17 cellular contexts compared by ENCODE assay signal in the genomic region with DNA sequence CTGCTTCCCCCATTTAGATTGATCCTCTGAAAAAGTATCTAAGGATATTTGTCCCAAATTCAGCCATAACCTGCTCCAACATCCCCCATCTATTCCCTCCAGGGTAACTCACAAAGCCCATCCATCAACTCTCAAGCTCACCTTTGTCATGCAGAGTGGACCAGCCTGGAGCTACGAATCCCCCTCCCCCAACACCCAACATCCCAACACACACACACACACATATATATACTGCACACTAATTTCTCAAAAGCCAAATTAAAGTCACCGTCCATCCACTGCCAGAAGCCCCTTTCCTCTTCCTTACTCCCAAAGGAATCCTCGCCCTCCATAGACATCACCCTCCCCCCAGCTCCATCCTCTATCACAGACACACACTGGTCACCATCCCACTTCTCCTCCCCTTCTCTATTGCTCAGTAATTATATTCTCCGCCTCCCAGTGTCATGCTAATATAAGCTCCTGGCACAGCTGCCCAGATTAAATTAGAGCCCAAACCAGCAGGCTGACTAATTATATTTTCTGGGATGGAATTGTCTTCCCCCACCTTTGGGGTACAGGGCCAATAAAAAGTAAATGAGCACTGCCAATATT.
"Had no signal": no experiment of that assay in that cellular context is flagged by ENCODE, and none has a peak within 500 bp of the region (broad histone marks: within the 10 kb centered on the region; RNA-seq: fewer than 3 reads in every experiment).

No MANE protein-coding gene starts in this region.

- DNase-seq: activated CD4-positive, alpha-beta T cell treated with anti-CD3 and anti-CD28 coated beads, Interleukin-2, amount 50 U/mL, for 1 hour; activated CD4-positive, CD25-positive, alpha-beta regulatory T cell; activated naive CD4-positive, alpha-beta T cell treated with anti-CD3 and anti-CD28 coated beads, Interleukin-2, amount 10 ng/mL, durations not matched to agents 7 days and 5 days; activated T-cell treated with anti-CD3 and anti-CD28 coated beads for 4 hours; adrenal gland; central memory CD4-positive, alpha-beta T cell; effector CD4-positive, alpha-beta T cell; gastrocnemius medialis; mammary epithelial cell; naive thymus-derived CD8-positive, alpha-beta T cell; posterior cingulate gyrus; stimulated activated CD4-positive, alpha-beta T cell treated with anti-CD3 and anti-CD28 coated beads, Interleukin-15, amount 100 ng/mL, for 24 hours; stimulated activated CD4-positive, alpha-beta T cell treated with anti-CD3 and anti-CD28 coated beads, Interleukin-4, amount 100 ng/mL, for 24 hours; stomach had no signal

- H3K4me1 ChIP-seq: adrenal gland, gastrocnemius medialis, stomach had no signal

- H3K9me3 ChIP-seq: adrenal gland, gastrocnemius medialis, stomach, thoracic aorta had no signal

- H3K36me3 ChIP-seq: adrenal gland, gastrocnemius medialis, stomach, thoracic aorta had no signal

- H3K27me3 ChIP-seq: adrenal gland, gastrocnemius medialis had no signal

- H3K27ac ChIP-seq: adrenal gland, coronary artery, gastrocnemius medialis, hepatocyte, stomach, thoracic aorta had no signal

- H3K4me3 ChIP-seq: adrenal gland, coronary artery, gastrocnemius medialis, hepatocyte, stomach, thoracic aorta had no signal
